14 cellular contexts compared by ENCODE assay signal in the genomic region with DNA sequence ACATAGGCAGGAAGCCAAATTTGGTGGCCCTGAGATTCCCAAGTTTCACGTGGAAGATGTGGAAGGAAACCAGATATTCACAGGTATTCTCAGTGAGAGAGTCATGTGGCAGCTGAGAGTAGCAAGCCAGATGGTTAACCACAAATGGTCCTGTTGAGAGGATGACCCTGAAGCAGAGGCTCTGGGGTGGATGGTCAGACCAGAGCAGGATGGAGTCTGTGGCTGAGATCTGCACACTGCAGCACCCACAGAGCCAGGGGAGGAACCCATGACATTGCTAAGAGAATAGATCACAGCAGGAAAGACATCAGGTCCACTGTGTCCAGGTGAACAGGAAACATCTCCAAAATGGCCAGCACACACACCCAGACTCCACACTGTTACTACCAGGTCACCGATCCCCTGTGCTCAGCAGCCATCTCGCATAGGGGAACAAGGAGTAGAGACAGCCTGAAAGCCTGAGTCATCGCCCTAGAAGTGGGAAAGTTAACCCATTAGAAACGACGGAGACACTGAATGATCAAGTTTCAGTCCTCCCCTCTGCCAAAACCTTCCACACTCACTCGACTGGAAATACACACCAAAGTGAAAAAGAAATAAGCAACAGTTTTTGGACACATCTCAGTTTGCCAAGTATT.
DNase-seq lines count a peak whose midpoint lies in the region; ATAC-seq lines count a peak whose summit lies in the region.
"Had no signal": no experiment of that assay in that cellular context is flagged by ENCODE, and none has a peak within 500 bp of the region (broad histone marks: within the 10 kb centered on the region; RNA-seq: fewer than 3 reads in every experiment).

No MANE protein-coding gene starts in this region.

- no peaks in the 10 kb centered on the region; the same call in 1 of the 2 replicates for H3K4me1 ChIP-seq in HAP-1
- H3K4me1 ChIP-seq: suprapubic skin had no signal

- H3K4me1 Mint-ChIP-seq in activated CD8-positive, alpha-beta memory T cell treated with anti-CD3 and anti-CD28 coated beads, Interleukin-2, amount 10 ng/mL, durations not matched to agents 7 days and 5 days, result no peaks in the 10 kb centered on the region
- H3K4me1 Mint-ChIP-seq in stimulated activated memory B cell treated with anti-CD40 and anti-IgM and Interleukin-4, amounts not matched to agents 10 μg/mL and 1 μg/mL and 100 μg/mL, for 72 hours, result peaks cover 8% of the 10 kb centered on the region
- H3K4me1 Mint-ChIP-seq: activated CD4-positive, alpha-beta memory T cell treated with anti-CD3 and anti-CD28 coated beads, Interleukin-2, amount 10 ng/mL, durations not matched to agents 7 days and 5 days had no signal

- DNase-seq in activated CD8-positive, alpha-beta memory T cell treated with anti-CD3 and anti-CD28 coated beads, Interleukin-2, amount 10 ng/mL, durations not matched to agents 7 days and 5 days, result no peak
- DNase-seq in activated CD8-positive, alpha-beta memory T cell treated with anti-CD3 and anti-CD28 coated beads for 24 hours, result no peak
- DNase-seq in NCI-H146 (lab: John Stamatoyannopoulos, UW), result peak; percentile 68
- DNase-seq in AG08396 (ENCODE audit: low spot score), result no peak
- DNase-seq in HAP-1 (ENCODE audit: low spot score in 2 of 2), result no peak
- DNase-seq in NCI-H446 treated with DMSO at 0.1 percent for 48 hours (lab: John Stamatoyannopoulos, UW), result no peak
- DNase-seq: activated CD4-positive, alpha-beta memory T cell treated with anti-CD3 and anti-CD28 coated beads, Interleukin-2, amount 10 ng/mL, durations not matched to agents 7 days and 5 days; amygdala; NCI-H1436; SIG-M5; stimulated activated CD4-positive, alpha-beta T cell treated with anti-CD3 and anti-CD28 coated beads, Interleukin-1b, Interleukin-23, amount 100 ng/mL, for 48 hours had no signal

- H3K36me3 Mint-ChIP-seq in activated CD8-positive, alpha-beta memory T cell treated with anti-CD3 and anti-CD28 coated beads, Interleukin-2, amount 10 ng/mL, durations not matched to agents 7 days and 5 days, result no peaks in the 10 kb centered on the region
- H3K36me3 Mint-ChIP-seq in stimulated activated memory B cell treated with anti-CD40 and anti-IgM and Interleukin-4, amounts not matched to agents 10 μg/mL and 1 μg/mL and 100 μg/mL, for 72 hours, result no peaks in the 10 kb centered on the region

- ATAC-seq in activated CD8-positive, alpha-beta memory T cell treated with anti-CD3 and anti-CD28 coated beads, Interleukin-2, amount 10 ng/mL, durations not matched to agents 7 days and 5 days, result peak; percentile 30
- ATAC-seq in HG02623 (IDR thresholded peaks at IDR 0.05; ENCODE audit: unreplicated experiment), result peak; percentile 68
- peak; percentile 16 for ATAC-seq in stimulated activated memory B cell treated with anti-CD40 and anti-IgM and Interleukin-4, amounts not matched to agents 10 μg/mL and 1 μg/mL and 100 μg/mL, for 72 hours

- H3K27me3 Mint-ChIP-seq in activated CD8-positive, alpha-beta memory T cell treated with anti-CD3 and anti-CD28 coated beads, Interleukin-2, amount 10 ng/mL, durations not matched to agents 7 days and 5 days, result peaks cover 13% of the 10 kb centered on the region
- H3K27me3 Mint-ChIP-seq in stimulated activated memory B cell treated with anti-CD40 and anti-IgM and Interleukin-4, amounts not matched to agents 10 μg/mL and 1 μg/mL and 100 μg/mL, for 72 hours, result no peaks in the 10 kb centered on the region

- CTCF ChIA-PET in activated CD8-positive, alpha-beta memory T cell treated with anti-CD3 and anti-CD28 coated beads, Interleukin-2, amount 10 ng/mL, durations not matched to agents 7 days and 5 days (lab: Charles Lee), result no interaction called here

- H3K9me3 Mint-ChIP-seq in activated CD8-positive, alpha-beta memory T cell treated with anti-CD3 and anti-CD28 coated beads, Interleukin-2, amount 10 ng/mL, durations not matched to agents 7 days and 5 days (ENCODE audit: low read depth), result no peaks in the 10 kb centered on the region
- no peaks in the 10 kb centered on the region for H3K9me3 Mint-ChIP-seq in stimulated activated memory B cell treated with anti-CD40 and anti-IgM and Interleukin-4, amounts not matched to agents 10 μg/mL and 1 μg/mL and 100 μg/mL, for 72 hours
- H3K9me3 Mint-ChIP-seq: activated CD4-positive, alpha-beta memory T cell treated with anti-CD3 and anti-CD28 coated beads, Interleukin-2, amount 10 ng/mL, durations not matched to agents 7 days and 5 days had no signal

- H3K9me3 ChIP-seq in HAP-1, result no peaks in the 10 kb centered on the region
- H3K9me3 ChIP-seq: suprapubic skin had no signal

- in situ Hi-C loops in HAP-1 (cut with MboI; ENCODE audit: low sequenced_read_pairs), result no loop called here

- H3K27ac Mint-ChIP-seq in activated CD8-positive, alpha-beta memory T cell treated with anti-CD3 and anti-CD28 coated beads, Interleukin-2, amount 10 ng/mL, durations not matched to agents 7 days and 5 days, result no peak overlapping the region
- no peak overlapping the region for H3K27ac Mint-ChIP-seq in stimulated activated memory B cell treated with anti-CD40 and anti-IgM and Interleukin-4, amounts not matched to agents 10 μg/mL and 1 μg/mL and 100 μg/mL, for 72 hours
- H3K27ac Mint-ChIP-seq: activated CD4-positive, alpha-beta memory T cell treated with anti-CD3 and anti-CD28 coated beads, Interleukin-2, amount 10 ng/mL, durations not matched to agents 7 days and 5 days had no signal

- no peak overlapping the region for H3K4me3 ChIP-seq in HAP-1
- H3K4me3 ChIP-seq: suprapubic skin had no signal

- no peaks in the 10 kb centered on the region for H3K27me3 ChIP-seq in HAP-1 (ENCODE audit: low read depth)
- H3K27me3 ChIP-seq: suprapubic skin had no signal

- no peaks in the 10 kb centered on the region for H3K36me3 ChIP-seq in HAP-1 (replicated peaks)
- H3K36me3 ChIP-seq: suprapubic skin had no signal

- H3K4me3 Mint-ChIP-seq in activated CD8-positive, alpha-beta memory T cell treated with anti-CD3 and anti-CD28 coated beads, Interleukin-2, amount 10 ng/mL, durations not matched to agents 7 days and 5 days, result no peak overlapping the region
- no peak overlapping the region for H3K4me3 Mint-ChIP-seq in stimulated activated memory B cell treated with anti-CD40 and anti-IgM and Interleukin-4, amounts not matched to agents 10 μg/mL and 1 μg/mL and 100 μg/mL, for 72 hours
- H3K4me3 Mint-ChIP-seq: activated CD4-positive, alpha-beta memory T cell treated with anti-CD3 and anti-CD28 coated beads, Interleukin-2, amount 10 ng/mL, durations not matched to agents 7 days and 5 days had no signal

Comparison
In these comparisons a context has a peak if more than half of its experiments do, and no peak if none do; other contexts are left out.
1. ATAC-seq: peak in every context shown above with its lines; median percentile 68 in HG02623; 30 in activated CD8-positive, alpha-beta memory T cell treated with anti-CD3 and anti-CD28 coated beads, Interleukin-2, amount 10 ng/mL, durations not matched to agents 7 days and 5 days; 16 in stimulated activated memory B cell treated with anti-CD40 and anti-IgM and Interleukin-4, amounts not matched to agents 10 μg/mL and 1 μg/mL and 100 μg/mL, for 72 hours.